ENCODE assay signal across 30 cellular contexts in genomic region chr3:155188036-155188435, GRCh38.
"Had no signal": no experiment of that assay in that cellular context is flagged by ENCODE, and none has a peak within 500 bp of the region (broad histone marks: within the 10 kb centered on the region; RNA-seq: fewer than 3 reads in every experiment).

No MANE protein-coding gene starts in this region.

- DNase-seq: activated CD4-positive, alpha-beta T cell treated with anti-CD3 and anti-CD28 coated beads for 36 hours; activated CD4-positive, CD25-positive, alpha-beta regulatory T cell; activated effector memory CD4-positive, alpha-beta T cell treated with Interleukin-2 at 50 U/mL for 16 hours; activated naive CD4-positive, alpha-beta T cell treated with Interleukin-2 at 50 U/mL for 16 hours; adrenal gland; effector memory CD8-positive, alpha-beta T cell; erythroblast; glutamatergic neuron; left cardiac atrium; mammary epithelial cell; nephron progenitor cell; ovary; retina; stimulated activated CD4-positive, alpha-beta T cell treated with anti-CD3 and anti-CD28 coated beads, Interleukin-12 subunit alpha, Interleukin-12 subunit beta, amount 100 ng/mL, for 4 hours; stimulated activated CD4-positive, alpha-beta T cell treated with anti-CD3 and anti-CD28 coated beads, Interleukin-4, amount 100 ng/mL, for 1 hour; stimulated activated naive CD8-positive, alpha-beta T cell treated with anti-CD3 and anti-CD28 coated beads, Interleukin-15, Interleukin-2, amounts not matched to agents 100 U/mL and 50 U/mL, for 24 hours; T-helper 1 cell; testis; transverse colon had no signal

- H3K27me3 Mint-ChIP-seq: activated CD4-positive, alpha-beta T cell treated with anti-CD3 and anti-CD28 coated beads for 36 hours; activated naive CD8-positive, alpha-beta T cell; effector memory CD8-positive, alpha-beta T cell had no signal

- H3K36me3 ChIP-seq: adrenal gland, ascending aorta, cardiac muscle cell, ovary, prostate gland, transverse colon had no signal

- H3K4me3 ChIP-seq: adrenal gland, ascending aorta, cardiac muscle cell, coronary artery, hepatocyte, ovary, prostate gland, skin epidermis, testis, transverse colon had no signal

- H3K4me1 ChIP-seq: adrenal gland, ascending aorta, prostate gland, testis, transverse colon had no signal

- H3K79me2 ChIP-seq: hepatocyte had no signal

- H3K27me3 ChIP-seq: adrenal gland, ascending aorta, cardiac muscle cell, hepatocyte, neutrophil, ovary, testis, transverse colon had no signal

- H3K27ac Mint-ChIP-seq: activated CD4-positive, alpha-beta T cell treated with anti-CD3 and anti-CD28 coated beads for 36 hours; activated naive CD8-positive, alpha-beta T cell; brain; effector memory CD8-positive, alpha-beta T cell; nephron progenitor cell; T-helper 2 cell treated with Interferon-gamma antibody and Interleukin-4, amounts not matched to agents 5 μg/mL and 100 μg/mL, for 36 hours had no signal

- H3K9me3 ChIP-seq: adrenal gland, ascending aorta, neutrophil, ovary, prostate gland, testis, transverse colon had no signal

- H3K4me2 ChIP-seq: hepatocyte had no signal

- H3K4me3 Mint-ChIP-seq: activated CD4-positive, alpha-beta T cell treated with anti-CD3 and anti-CD28 coated beads for 36 hours; activated naive CD8-positive, alpha-beta T cell; brain; effector memory CD8-positive, alpha-beta T cell; nephron progenitor cell; T-helper 2 cell treated with Interferon-gamma antibody and Interleukin-4, amounts not matched to agents 5 μg/mL and 100 μg/mL, for 36 hours had no signal

- H3K9me3 Mint-ChIP-seq: brain; effector memory CD8-positive, alpha-beta T cell; nephron progenitor cell; T-helper 2 cell treated with Interferon-gamma antibody and Interleukin-4, amounts not matched to agents 5 μg/mL and 100 μg/mL, for 36 hours had no signal

- H2AFZ ChIP-seq: hepatocyte had no signal

- H3K4me1 Mint-ChIP-seq: brain, nephron progenitor cell had no signal

- H3K27ac ChIP-seq: adrenal gland, ascending aorta, cardiac muscle cell, coronary artery, hepatocyte, neutrophil, ovary, prostate gland, skin epidermis, testis, transverse colon had no signal

- ATAC-seq: activated CD4-positive, alpha-beta T cell treated with anti-CD3 and anti-CD28 coated beads for 36 hours; effector memory CD8-positive, alpha-beta T cell; left cardiac atrium; sciatic nerve; stimulated activated naive CD8-positive, alpha-beta T cell treated with anti-CD3 and anti-CD28 coated beads, Interleukin-15, Interleukin-2, amounts not matched to agents 100 U/mL and 50 U/mL, for 24 hours had no signal

- H3K36me3 Mint-ChIP-seq: activated naive CD8-positive, alpha-beta T cell; brain had no signal
